Comparison of ENCODE assay signal across 8 cellular contexts in genomic region chr7:21253740-21254687, GRCh38.
DNase-seq lines count a peak whose midpoint lies in the region; ATAC-seq, FAIRE-seq and TF ChIP-seq lines count a peak whose summit lies in the region.

No MANE protein-coding gene starts in this region.

- H4K20me1 ChIP-seq in SK-N-SH (ENCODE audit: insufficient read depth) = no peaks in the 10 kb centered on the region

- no peak for TF ChIP-seq POLR2A in body of pancreas (IDR thresholded peaks at IDR 0.05)

- TF ChIP-seq CTCF in BE2C (IDR thresholded peaks at IDR 0.05; ENCODE audit: low read depth, low read length) (peak; percentile 79), SK-N-SH (IDR thresholded peaks at IDR 0.05) (peak; percentile 73), body of pancreas (IDR thresholded peaks at IDR 0.05) (peak; percentile 30 to 63 (median 53)), kidney (IDR thresholded peaks at IDR 0.05; ENCODE audit: borderline replicate concordance, extremely low read depth, insufficient read depth) (peak; percentile 56)

- FAIRE-seq in kidney (lab: Jason Lieb, UNC) = no peak

- no peak overlapping the region for H3K4me2 ChIP-seq in SK-N-SH

- 11% methylated on average over 18 of the region's 18 CpGs for whole genome bisulfite sequencing in SK-N-SH (ENCODE audit: low lambda C conversion rate)
- 9 to 16% methylated on average over 18 of the region's 18 CpGs for WGBS in body of pancreas, 2 donors

- H3K4me3 ChIP-seq in BE2C (ENCODE audit: low read depth, low read length) (no peak overlapping the region), SK-N-SH (ENCODE audit: low read depth in 2 of 2, low read length in 1 of 2) (no peak overlapping the region; a peak in 1 of 4 replicates), body of pancreas (no peak overlapping the region), kidney (ENCODE audit: low read length in 2 of 2) (no peak overlapping the region)

- intact Hi-C loops in body of pancreas (cut with DNase I) (loop anchor here (5.0 kb wide), 1 partner anchor 477 kb away; no protein-coding TSS in a partner anchor), kidney (cut with DNase I) (no loop called here)

- H3K9ac ChIP-seq in SK-N-SH (no peak overlapping the region), kidney (ENCODE audit: low read length in 2 of 2) (no peak overlapping the region)

- H3K27ac ChIP-seq in SK-N-SH (ENCODE audit: low read depth in 2 of 2, low read length in 1 of 2) (no peak overlapping the region), body of pancreas (no peak overlapping the region), kidney (ENCODE audit: low read depth in 2 of 2, low read length in 2 of 2) (no peak overlapping the region)

- H3K9me2 ChIP-seq in SK-N-SH = no peaks in the 10 kb centered on the region

- H3K27me3 ChIP-seq in BE2C (peaks cover 58% of the 10 kb centered on the region), SK-N-SH (ENCODE audit: insufficient read depth) (peaks cover 32% of the 10 kb centered on the region; the same call in 1 of the 2 replicates), body of pancreas (peaks cover 0 to 20% of the 10 kb centered on the region in 2 donors)

- ATAC-seq in GM18909 (IDR thresholded peaks at IDR 0.05; ENCODE audit: poor library complexity, unreplicated experiment) (peak; percentile 53), body of pancreas (peak; percentile 48), GM21447 (IDR thresholded peaks at IDR 0.05; ENCODE audit: unreplicated experiment) (no peak)

- no peaks in the 10 kb centered on the region for H3K9me3 ChIP-seq in BE2C
- no peaks in the 10 kb centered on the region for H3K9me3 ChIP-seq in SK-N-SH
- no peaks in the 10 kb centered on the region for H3K9me3 ChIP-seq in body of pancreas
- no peaks in the 10 kb centered on the region for H3K9me3 ChIP-seq in kidney (ENCODE audit: control insufficient read depth in 1 of 2, low read length in 2 of 2)

- POLR2A ChIA-PET in SK-N-SH (lab: Yijun Ruan, JAX) = no interaction called here

- H3K36me3 ChIP-seq in BE2C = no peaks in the 10 kb centered on the region
- no peaks in the 10 kb centered on the region for H3K36me3 ChIP-seq in SK-N-SH (replicated peaks in 1 of 2; ENCODE audit: control insufficient read depth in 1 of 2, insufficient read depth in 2 of 2, low read length in 1 of 2)
- no peaks in the 10 kb centered on the region for H3K36me3 ChIP-seq in body of pancreas (replicated peaks in 1 of 2; ENCODE audit: insufficient read depth in 1 of 2, low read depth in 2 of 2)
- H3K36me3 ChIP-seq in kidney (ENCODE audit: control insufficient read depth in 1 of 2, insufficient read depth in 2 of 2, low read length in 2 of 2) = no peaks in the 10 kb centered on the region

- no peaks in the 10 kb centered on the region for H3K4me1 ChIP-seq in BE2C
- H3K4me1 ChIP-seq in SK-N-SH (ENCODE audit: control insufficient read depth in 1 of 2, insufficient read depth in 2 of 2, low read depth in 1 of 2, low read length in 1 of 2) = no peaks in the 10 kb centered on the region
- no peaks in the 10 kb centered on the region for H3K4me1 ChIP-seq in body of pancreas
- H3K4me1 ChIP-seq in kidney (ENCODE audit: control insufficient read depth in 1 of 2, insufficient read depth in 1 of 2, low read depth in 1 of 2, low read length in 2 of 2) = no peaks in the 10 kb centered on the region

- DNase-seq in BE2C (peak; percentile 61), NCI-H1048 (lab: John Stamatoyannopoulos, UW) (peak; percentile 27), SK-N-SH (peak; percentile 62), body of pancreas (peak; percentile 58 to 79 (median 68)), kidney (no peak)
- peak; percentile 12 to 16 for DNase-seq in stimulated activated CD4-positive, alpha-beta T cell treated with anti-CD3 and anti-CD28 coated beads, Interleukin-4, amount 100 ng/mL, for 4 hours

- H3F3A ChIP-seq in SK-N-SH (replicated peaks; ENCODE audit: insufficient read depth) = no peaks in the 10 kb centered on the region

- no peaks in the 10 kb centered on the region for H3K79me2 ChIP-seq in SK-N-SH (ENCODE audit: insufficient read depth)

- peak; percentile 70 for TF ChIP-seq RAD21 in SK-N-SH (IDR thresholded peaks at IDR 0.05; ENCODE audit: low read length)

- CTCF ChIA-PET in SK-N-SH (lab: Yijun Ruan, JAX) = interaction anchor here (0.6 to 7.7 kb wide), 43 partner anchors 10 to 1831 kb away, joined by 3 to 68 read pairs (median 4); partner anchors contain the start of gene POLR1F

- no peak for TF ChIP-seq EP300 in SK-N-SH (IDR thresholded peaks at IDR 0.05; ENCODE audit: borderline replicate concordance in 1 of 2, low read depth in 1 of 2, low read length in 1 of 2)

- H2AFZ ChIP-seq in SK-N-SH (ENCODE audit: low read depth) = no peak overlapping the region

TF ChIP-seq in SK-N-SH, 30 proteins besides CTCF, POLR2A, EP300 and RAD21:
- TF ChIP-seq IRF3 (IDR thresholded peaks at IDR 0.05; ENCODE audit: low read depth, low read length) (no peak), TEAD4 (IDR thresholded peaks at IDR 0.05; ENCODE audit: borderline replicate concordance, insufficient read depth) (no peak), CHD2 (IDR thresholded peaks at IDR 0.05; ENCODE audit: low read length, partially characterized antibody) (no peak), PBX3 (IDR thresholded peaks at IDR 0.05) (no peak), POLR2AphosphoS5 (IDR thresholded peaks at IDR 0.05; ENCODE audit: low read depth, low read length) (no peak), SMC3 (IDR thresholded peaks at IDR 0.05; ENCODE audit: low read depth, low read length) (peak; percentile 68), FOXM1 (IDR thresholded peaks at IDR 0.05; ENCODE audit: low read depth) (no peak)
- TF ChIP-seq, protein P1, sequence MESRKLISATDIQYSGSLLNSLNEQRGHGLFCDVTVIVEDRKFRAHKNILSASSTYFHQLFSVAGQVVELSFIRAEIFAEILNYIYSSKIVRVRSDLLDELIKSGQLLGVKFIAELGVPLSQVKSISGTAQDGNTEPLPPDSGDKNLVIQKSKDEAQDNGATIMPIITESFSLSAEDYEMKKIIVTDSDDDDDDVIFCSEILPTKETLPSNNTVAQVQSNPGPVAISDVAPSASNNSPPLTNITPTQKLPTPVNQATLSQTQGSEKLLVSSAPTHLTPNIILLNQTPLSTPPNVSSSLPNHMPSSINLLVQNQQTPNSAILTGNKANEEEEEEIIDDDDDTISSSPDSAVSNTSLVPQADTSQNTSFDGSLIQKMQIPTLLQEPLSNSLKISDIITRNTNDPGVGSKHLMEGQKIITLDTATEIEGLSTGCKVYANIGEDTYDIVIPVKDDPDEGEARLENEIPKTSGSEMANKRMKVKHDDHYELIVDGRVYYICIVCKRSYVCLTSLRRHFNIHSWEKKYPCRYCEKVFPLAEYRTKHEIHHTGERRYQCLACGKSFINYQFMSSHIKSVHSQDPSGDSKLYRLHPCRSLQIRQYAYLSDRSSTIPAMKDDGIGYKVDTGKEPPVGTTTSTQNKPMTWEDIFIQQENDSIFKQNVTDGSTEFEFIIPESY (IDR thresholded peaks at IDR 0.05; ENCODE audit: borderline replicate concordance, low read depth) = no peak
- TF ChIP-seq, protein P2, sequence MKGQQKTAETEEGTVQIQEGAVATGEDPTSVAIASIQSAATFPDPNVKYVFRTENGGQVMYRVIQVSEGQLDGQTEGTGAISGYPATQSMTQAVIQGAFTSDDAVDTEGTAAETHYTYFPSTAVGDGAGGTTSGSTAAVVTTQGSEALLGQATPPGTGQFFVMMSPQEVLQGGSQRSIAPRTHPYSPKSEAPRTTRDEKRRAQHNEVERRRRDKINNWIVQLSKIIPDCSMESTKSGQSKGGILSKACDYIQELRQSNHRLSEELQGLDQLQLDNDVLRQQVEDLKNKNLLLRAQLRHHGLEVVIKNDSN (IDR thresholded peaks at IDR 0.05; ENCODE audit: borderline replicate concordance, low read depth) = no peak
